In genomic region chr3:48268936-48269551, GRCh38 we compare ENCODE assay signal across 10 cellular contexts. TPM values are rescaled to one million over a fixed set of nuclear protein-coding genes. Genes with fewer than 3 reads are reported as not detected.
DNase-seq lines count a peak whose midpoint lies in the region; ATAC-seq and TF ChIP-seq lines count a peak whose summit lies in the region.
"Had no signal": no experiment of that assay in that cellular context is flagged by ENCODE, and none has a peak within 500 bp of the region (broad histone marks: within the 10 kb centered on the region; RNA-seq: fewer than 3 reads in every experiment).

No MANE protein-coding gene starts in this region.

- POLR2A ChIA-PET in activated CD4-positive, alpha-beta memory T cell treated with anti-CD3 and anti-CD28 coated beads for 36 hours (lab: Charles Lee) = interaction anchor here (0.9 to 5.1 kb wide), 8 partner anchors 8 to 172 kb away, joined by 3 to 34 read pairs (median 6); partner anchors contain the start of genes CCDC51, CDC25A, NME6 and TMA7

- H3K27me3 Mint-ChIP-seq in activated CD4-positive, alpha-beta memory T cell treated with anti-CD3 and anti-CD28 coated beads for 36 hours = no peaks in the 10 kb centered on the region

- peaks cover 6% of the 10 kb centered on the region for H3K36me3 ChIP-seq in effector memory CD4-positive, alpha-beta T cell (ENCODE audit: control insufficient read depth, insufficient read depth, low read length)
- H3K36me3 ChIP-seq: uterus had no signal

- H3K36me3 Mint-ChIP-seq in activated CD4-positive, alpha-beta memory T cell treated with anti-CD3 and anti-CD28 coated beads for 36 hours = peaks cover 33% of the 10 kb centered on the region

- ATAC-seq in SK-N-SH treated with all-trans-retinoic acid at 6 μM for 48 hours = no peak

- peaks cover 18% of the 10 kb centered on the region for H3K4me1 ChIP-seq in effector memory CD4-positive, alpha-beta T cell (ENCODE audit: control insufficient read depth, insufficient read depth, low read length, poor library complexity, severe bottlenecking)
- H3K4me1 ChIP-seq: uterus had no signal

- CTCF ChIA-PET in activated CD4-positive, alpha-beta memory T cell treated with anti-CD3 and anti-CD28 coated beads for 36 hours (lab: Charles Lee) = interaction anchor here (0.8 to 10.5 kb wide), 14 partner anchors 12 to 289 kb away, joined by 3 to 156 read pairs (median 4); partner anchors contain the start of genes CCDC51, CDC25A, TMA7 and ZNF589

- H3K4me1 Mint-ChIP-seq in activated CD4-positive, alpha-beta memory T cell treated with anti-CD3 and anti-CD28 coated beads for 36 hours (ENCODE audit: low read depth) = peaks cover 37% of the 10 kb centered on the region

- no peaks in the 10 kb centered on the region for H3K9me3 ChIP-seq in effector memory CD4-positive, alpha-beta T cell (ENCODE audit: control insufficient read depth, low read length)
- H3K9me3 ChIP-seq: uterus had no signal

- H3K9me3 Mint-ChIP-seq in activated CD4-positive, alpha-beta memory T cell treated with anti-CD3 and anti-CD28 coated beads for 36 hours = no peaks in the 10 kb centered on the region

- intact Hi-C loops in activated CD4-positive, alpha-beta memory T cell treated with anti-CD3 and anti-CD28 coated beads for 36 hours (cut with micrococcal nuclease) = loop anchor here (1.0 to 10.0 kb wide), 9 partner anchors 28 to 650 kb away; partner anchors contain the start of genes ARIH2, CCDC51, CDC25A and NME6

- peak overlapping the region; percentile 35 for H3K4me3 ChIP-seq in effector memory CD4-positive, alpha-beta T cell (ENCODE audit: insufficient read depth, low read depth, low read length, poor library complexity, severe bottlenecking)
- H3K4me3 ChIP-seq: uterus had no signal

- DNase-seq in Ammon's horn (ENCODE audit: low spot score) (peak; percentile 23), LoVo (ENCODE audit: low spot score) (no peak), NCI-H1092 treated with DMSO at 0.1 percent for 48 hours (lab: John Stamatoyannopoulos, UW) (no peak), HuH-7.5 (ENCODE audit: low spot score) (no peak)
- peak; percentile 81 for DNase-seq in activated CD4-positive, alpha-beta memory T cell treated with anti-CD3 and anti-CD28 coated beads for 36 hours
- peak in 1 of 3 donors; percentile 11 for DNase-seq in effector memory CD4-positive, alpha-beta T cell
- peak; percentile 25 to 63 for DNase-seq in stimulated activated CD4-positive, alpha-beta T cell treated with anti-CD3 and anti-CD28 coated beads, Interleukin-12 subunit alpha, Interleukin-12 subunit beta, amount 100 ng/mL, for 24 hours (ENCODE audit: low read depth in 2 of 2)

- peak overlapping the region; percentile 62 for H3K27ac ChIP-seq in effector memory CD4-positive, alpha-beta T cell (ENCODE audit: insufficient read depth, low read length, poor library complexity, severe bottlenecking)

- H3K27me3 ChIP-seq in effector memory CD4-positive, alpha-beta T cell (replicated peaks; ENCODE audit: control insufficient read depth, insufficient read depth, low read length, poor library complexity, severe bottlenecking) = no peaks in the 10 kb centered on the region
- H3K27me3 ChIP-seq: uterus had no signal

- peak overlapping the region; percentile 89 for H3K27ac Mint-ChIP-seq in activated CD4-positive, alpha-beta memory T cell treated with anti-CD3 and anti-CD28 coated beads for 36 hours

- peak overlapping the region; percentile 33 for H3K4me3 Mint-ChIP-seq in activated CD4-positive, alpha-beta memory T cell treated with anti-CD3 and anti-CD28 coated beads for 36 hours

TF ChIP-seq in SK-N-SH treated with all-trans-retinoic acid at 6 μM for 48 hours, 23 proteins besides CTCF, POLR2A, EP300 and RAD21:
- TF ChIP-seq ZFP30 (CRISPR knock-in tag; IDR thresholded peaks at IDR 0.05) = no peak
- no peak for TF ChIP-seq SNAI2 (CRISPR knock-in tag; IDR thresholded peaks at IDR 0.05)
- no peak for TF ChIP-seq ESRRG (CRISPR knock-in tag; IDR thresholded peaks at IDR 0.05)
- no peak for TF ChIP-seq RARB (CRISPR knock-in tag; IDR thresholded peaks at IDR 0.05)
- no peak for TF ChIP-seq TCF4 (CRISPR knock-in tag; IDR thresholded peaks at IDR 0.05; ENCODE audit: borderline replicate concordance)
- no peak for TF ChIP-seq OSR1 (CRISPR knock-in tag; IDR thresholded peaks at IDR 0.05)
- no peak for TF ChIP-seq CSDC2 (CRISPR knock-in tag; IDR thresholded peaks at IDR 0.05)
- no peak for TF ChIP-seq ZFP3 (CRISPR knock-in tag; IDR thresholded peaks at IDR 0.05)
TF ChIP-seq in SK-N-SH treated with all-trans-retinoic acid at 6 μM for 48 hours: peak in this region for 0.

RNA-seq across cellular contexts. Expression of gene ZNF589, which starts 28.1 kb away (rescaled TPM):
- 10 to 100 TPM; 28.0 to 31.4 TPM for total RNA-seq in activated CD4-positive, alpha-beta memory T cell treated with anti-CD3 and anti-CD28 coated beads for 36 hours

RNA-seq across cellular contexts. Expression of gene NME6, which starts 32.1 kb away (rescaled TPM):
- 10 to 100 TPM; 24.7 to 31.4 TPM for total RNA-seq in activated CD4-positive, alpha-beta memory T cell treated with anti-CD3 and anti-CD28 coated beads for 36 hours

RNA-seq across cellular contexts. Expression of gene CAMP, which starts 45.7 kb away (rescaled TPM):
- not detected for total RNA-seq in activated CD4-positive, alpha-beta memory T cell treated with anti-CD3 and anti-CD28 coated beads for 36 hours
- total RNA-seq: mononuclear cell had no signal

Comparison
In these comparisons a context has a peak if more than half of its experiments do, and no peak if none do; other contexts are left out.
1. DNase-seq: peak in Ammon's horn (single experiment), activated CD4-positive, alpha-beta memory T cell treated with anti-CD3 and anti-CD28 coated beads for 36 hours (single experiment) and stimulated activated CD4-positive, alpha-beta T cell treated with anti-CD3 and anti-CD28 coated beads, Interleukin-12 subunit alpha, Interleukin-12 subunit beta, amount 100 ng/mL, for 24 hours (2 of 2); none in LoVo (single experiment), NCI-H1092 treated with DMSO at 0.1 percent for 48 hours (single experiment) and HuH-7.5 (single experiment).